Comparison of ENCODE assay signal across 17 cellular contexts in the genomic region with DNA sequence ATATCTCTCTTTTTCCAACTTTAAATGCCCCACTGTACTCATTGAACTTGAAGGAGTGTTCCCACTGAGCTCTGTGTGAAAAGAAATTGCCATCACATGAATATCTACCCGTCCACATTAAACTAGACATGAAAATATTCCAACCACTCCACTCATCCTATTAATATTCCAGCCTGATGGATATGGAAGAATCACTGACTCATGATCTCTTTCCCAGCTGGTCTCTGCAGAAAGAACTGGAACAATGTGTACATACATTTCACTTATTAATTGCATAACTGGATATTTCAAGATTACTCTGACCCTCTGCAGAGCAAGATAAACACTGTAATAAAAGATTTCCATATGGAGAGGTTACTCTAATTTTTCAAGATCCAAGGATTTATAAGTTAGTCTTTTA.
A peak's percentile ranks its signal among the peaks of the same experiment; 100 is the strongest.
DNase-seq lines count a peak whose midpoint lies in the region; ATAC-seq and TF ChIP-seq lines count a peak whose summit lies in the region.
"Had no signal": no experiment of that assay in that cellular context is flagged by ENCODE, and none has a peak within 500 bp of the region (broad histone marks: within the 10 kb centered on the region; RNA-seq: fewer than 3 reads in every experiment).

No MANE protein-coding gene starts in this region.

- DNase-seq in EH (ENCODE audit: low read depth) (peak; percentile 70), RPMI7951 (ENCODE audit: low read depth) (peak; percentile 4), fibroblast of mammary gland (ENCODE audit: low read depth) (peak; percentile 59), skeletal muscle cell (ENCODE audit: low read depth) (peak; percentile 24), iPS-NIHi11 (ENCODE audit: low spot score) (no peak), dorsolateral prefrontal cortex (no peak)
- DNase-seq: ACHN; CD4-positive, alpha-beta memory T cell; DMS153; DMS79; GF-D8; H9 had no signal

- H3K27ac ChIP-seq in dorsolateral prefrontal cortex: no peak overlapping the region
- H3K27ac ChIP-seq: BLaER1, HL-60 had no signal

- TF ChIP-seq CTCF in fibroblast of mammary gland (conservative IDR thresholded peaks at IDR 0.05; ENCODE audit: control insufficient read depth, insufficient read depth, low read depth, low read length) (no peak), dorsolateral prefrontal cortex (IDR thresholded peaks at IDR 0.05 in 54 of 56, conservative IDR thresholded peaks at IDR 0.05 in 2 of 56; ENCODE audit: low read depth in 1 of 56, partially characterized antibody in 56 of 56) (no peak)

- no peaks in the 10 kb centered on the region for H3K27me3 ChIP-seq in dorsolateral prefrontal cortex
- H3K27me3 ChIP-seq: BLaER1 had no signal

- no peak for ATAC-seq in GM18511 (IDR thresholded peaks at IDR 0.05; ENCODE audit: unreplicated experiment)
- ATAC-seq in HG03139 (IDR thresholded peaks at IDR 0.05; ENCODE audit: unreplicated experiment): no peak
- ATAC-seq: GM12878 had no signal

- no peak overlapping the region for H3K4me3 ChIP-seq in fibroblast of mammary gland (ENCODE audit: control insufficient read depth, low read depth, low read length)
- no peak overlapping the region for H3K4me3 ChIP-seq in skeletal muscle cell (ENCODE audit: low read depth, low read length)
- no peak overlapping the region for H3K4me3 ChIP-seq in dorsolateral prefrontal cortex
- H3K4me3 ChIP-seq: BLaER1, GM12878 had no signal

- intact Hi-C loops in dorsolateral prefrontal cortex (cut with DNase I): no loop called here

Comparison
In these comparisons a context has a peak if more than half of its experiments do, and no peak if none do; other contexts are left out.
1. DNase-seq: peak in EH (single experiment), RPMI7951 (single experiment), fibroblast of mammary gland (single experiment) and skeletal muscle cell (single experiment); none in iPS-NIHi11 (single experiment) and dorsolateral prefrontal cortex (0 of 10).